In the genomic region with DNA sequence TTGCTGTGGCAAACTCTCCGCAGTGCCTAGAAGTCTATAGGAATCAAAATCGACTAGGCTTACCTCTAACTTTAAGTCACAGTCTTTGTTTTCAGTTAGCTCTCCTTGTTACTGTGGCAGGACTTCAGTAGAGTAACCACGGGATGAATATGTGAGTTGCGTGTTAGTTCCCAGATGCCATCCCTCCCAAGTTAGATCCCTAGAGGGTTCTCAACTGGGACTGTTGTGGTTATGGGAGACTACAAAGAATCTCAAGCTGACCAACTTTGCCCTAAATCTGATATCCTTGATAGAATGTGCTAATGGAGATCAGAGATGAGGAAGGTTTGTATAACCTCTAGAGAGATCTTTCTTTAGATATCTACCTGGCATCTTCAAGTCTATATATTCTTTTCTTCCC, we compare ENCODE assay signal across 7 cellular contexts.
"Had no signal": no experiment of that assay in that cellular context is flagged by ENCODE, and none has a peak within 500 bp of the region (broad histone marks: within the 10 kb centered on the region; RNA-seq: fewer than 3 reads in every experiment).

No MANE protein-coding gene starts in this region.

- FAIRE-seq: HTR-8/SVneo, K562 had no signal

- ATAC-seq: K562 had no signal

- H3K27ac ChIP-seq: GM23248 had no signal

- H2AFZ ChIP-seq: GM23248 had no signal

- H3K4me3 ChIP-seq: GM23248, K562 had no signal

- DNase-seq: GM23248, GOT3, H9, HCEC 1CT, IMR-90 had no signal

- H3K9ac ChIP-seq: GM23248 had no signal
